Comparison of ENCODE assay signal across 8 cellular contexts in genomic region chrX:19372170-19373033, GRCh38. TPM values are rescaled to one million over a fixed set of nuclear protein-coding genes. Genes with fewer than 3 reads are reported as not detected.
DNase-seq lines count a peak whose midpoint lies in the region; ATAC-seq and TF ChIP-seq lines count a peak whose summit lies in the region.

No MANE protein-coding gene starts in this region.

- peak overlapping the region; percentile 64 for H3K4me3 Mint-ChIP-seq in activated CD4-positive, alpha-beta memory T cell treated with anti-CD3 and anti-CD28 coated beads, Interleukin-2, amount 10 ng/mL, durations not matched to agents 7 days and 5 days

- H3K4me3 ChIP-seq in ectodermal cell (ENCODE audit: insufficient read depth, low read depth, low read length) (peak overlapping the region; percentile 33), lung (no peak overlapping the region)

- TF ChIP-seq CTCF in lung (IDR thresholded peaks at IDR 0.05; ENCODE audit: control extremely low read depth, extremely low read depth) = peak; percentile 42

- no peaks in the 10 kb centered on the region for H3K36me3 Mint-ChIP-seq in activated CD4-positive, alpha-beta memory T cell treated with anti-CD3 and anti-CD28 coated beads, Interleukin-2, amount 10 ng/mL, durations not matched to agents 7 days and 5 days (ENCODE audit: low read depth)

- no peaks in the 10 kb centered on the region for H3K9me3 Mint-ChIP-seq in activated CD4-positive, alpha-beta memory T cell treated with anti-CD3 and anti-CD28 coated beads, Interleukin-2, amount 10 ng/mL, durations not matched to agents 7 days and 5 days

- H3K4me1 Mint-ChIP-seq in activated CD4-positive, alpha-beta memory T cell treated with anti-CD3 and anti-CD28 coated beads, Interleukin-2, amount 10 ng/mL, durations not matched to agents 7 days and 5 days = peaks cover 7% of the 10 kb centered on the region

- H3K27me3 ChIP-seq in ectodermal cell (ENCODE audit: control insufficient read depth, insufficient read depth, low read length, poor library complexity, severe bottlenecking) = peaks cover 13% of the 10 kb centered on the region
- H3K27me3 ChIP-seq in lung (ENCODE audit: control insufficient read depth, insufficient read depth) = no peaks in the 10 kb centered on the region

- CTCF ChIA-PET in activated CD4-positive, alpha-beta memory T cell treated with anti-CD3 and anti-CD28 coated beads, Interleukin-2, amount 10 ng/mL, durations not matched to agents 7 days and 5 days (lab: Charles Lee) = interaction anchor here (0.6 to 1.5 kb wide), 9 partner anchors 12 to 1764 kb away, joined by 3 to 6 read pairs (median 4); no protein-coding TSS in a partner anchor

- no peaks in the 10 kb centered on the region for H3K4me1 ChIP-seq in ectodermal cell (ENCODE audit: control insufficient read depth, insufficient read depth, low read length)
- no peaks in the 10 kb centered on the region for H3K4me1 ChIP-seq in lung (ENCODE audit: control insufficient read depth in 2 of 2, insufficient read depth in 2 of 2, low read length in 2 of 2)

- peaks cover 2% of the 10 kb centered on the region for H3K27me3 Mint-ChIP-seq in activated CD4-positive, alpha-beta memory T cell treated with anti-CD3 and anti-CD28 coated beads, Interleukin-2, amount 10 ng/mL, durations not matched to agents 7 days and 5 days

- H3K9me3 ChIP-seq in ectodermal cell (ENCODE audit: control insufficient read depth, low read length) = no peaks in the 10 kb centered on the region
- peaks cover 0 to 2% of the 10 kb centered on the region in 2 donors for H3K9me3 ChIP-seq in lung (ENCODE audit: control insufficient read depth in 2 of 2, insufficient read depth in 1 of 2, low read length in 1 of 2)

- 1% methylated on average over 25 to 26 of the region's 26 CpGs for WGBS in ectodermal cell, 2 experiments
- 1 to 24% methylated on average over 24 to 26 of the region's 26 CpGs for WGBS in lung, 2 donors

- no peak overlapping the region for H3K27ac Mint-ChIP-seq in activated CD4-positive, alpha-beta memory T cell treated with anti-CD3 and anti-CD28 coated beads, Interleukin-2, amount 10 ng/mL, durations not matched to agents 7 days and 5 days

- H3K36me3 ChIP-seq in ectodermal cell (ENCODE audit: control insufficient read depth, insufficient read depth, low read length) = no peaks in the 10 kb centered on the region
- peaks cover 0 to 2% of the 10 kb centered on the region in 2 donors for H3K36me3 ChIP-seq in lung (ENCODE audit: control insufficient read depth in 2 of 2, insufficient read depth in 2 of 2, low read length in 2 of 2)

- H3K27ac ChIP-seq in ectodermal cell (ENCODE audit: insufficient read depth, low read depth, low read length, poor library complexity, severe bottlenecking) (no peak overlapping the region), lung (ENCODE audit: low read depth in 1 of 2, low read length in 1 of 2) (no peak overlapping the region)

- peak; percentile 87 for ATAC-seq in HG02981 (IDR thresholded peaks at IDR 0.05; ENCODE audit: unreplicated experiment)
- peak; percentile 62 for ATAC-seq in lung (ENCODE audit: insufficient read depth, low FRiP score)

- DNase-seq in NCI-H187 (lab: John Stamatoyannopoulos, UW) (peak; percentile 7 to 10), NCI-H187 treated with DMSO at 0.1 percent for 48 hours (lab: John Stamatoyannopoulos, UW) (no peak), NCI-H524 (lab: John Stamatoyannopoulos, UW) (peak; percentile 76 to 84), lung (ENCODE audit: low spot score) (peak; percentile 61)
- DNase-seq in activated CD4-positive, alpha-beta memory T cell treated with anti-CD3 and anti-CD28 coated beads, Interleukin-2, amount 10 ng/mL, durations not matched to agents 7 days and 5 days = peak; percentile 70
- DNase-seq in stimulated activated CD4-positive, alpha-beta T cell treated with anti-CD3 and anti-CD28 coated beads, TNF-alpha, amount 100 ng/mL, for 24 hours (ENCODE audit: low read depth in 3 of 3) = peak; percentile 28 to 64 (median 43)

- POLR2A ChIA-PET in activated CD4-positive, alpha-beta memory T cell treated with anti-CD3 and anti-CD28 coated beads, Interleukin-2, amount 10 ng/mL, durations not matched to agents 7 days and 5 days (lab: Charles Lee) = interaction anchor here (1.1 kb wide), 1 partner anchor 286 kb away, joined by 3 read pairs; no protein-coding TSS in a partner anchor

RNA-seq across cellular contexts. Expression of gene PDHA1, which starts 28.7 kb away (rescaled TPM):
- total RNA-seq in activated CD4-positive, alpha-beta memory T cell treated with anti-CD3 and anti-CD28 coated beads, Interleukin-2, amount 10 ng/mL, durations not matched to agents 7 days and 5 days = 100 to 1,000 TPM; 134 to 142 TPM
- polyA plus RNA-seq in ectodermal cell (2013, experiment 1 of 4) = 205 TPM
- 171 TPM for polyA plus RNA-seq in ectodermal cell (2013, experiment 2 of 4)
- polyA plus RNA-seq in ectodermal cell (2013, experiment 3 of 4) = 112 TPM
- polyA plus RNA-seq in ectodermal cell (2013, experiment 4 of 4) = 144 TPM
- 100 to 1,000 TPM in 1 of 2 donors, 10 to 100 TPM in 1; 98.9 to 125 TPM for total RNA-seq in lung
- polyA plus RNA-seq in lung = 100 to 1,000 TPM in 1 of 2 donors, 10 to 100 TPM in 1; 93.7 to 116 TPM
